1 cellular context compared by ENCODE assay signal in the genomic region with DNA sequence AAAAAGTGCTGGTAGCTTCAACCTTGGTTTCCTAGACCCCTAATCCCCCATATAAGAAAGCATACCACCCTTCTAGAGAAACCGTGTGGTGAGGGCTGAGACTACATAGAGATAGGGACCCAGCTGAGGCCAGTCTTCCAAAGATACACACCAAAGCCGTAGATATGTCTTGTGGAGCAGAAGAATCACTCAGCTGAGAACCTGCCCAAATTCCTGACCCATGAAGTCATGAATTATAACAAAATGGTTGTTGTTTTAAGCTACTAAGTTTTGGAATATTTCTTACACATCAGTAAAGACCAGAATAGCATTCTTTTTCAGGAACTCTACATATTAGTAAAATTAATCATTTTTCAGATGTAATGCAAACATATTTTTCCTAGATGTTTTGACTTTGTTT.
TF ChIP-seq lines count a peak whose summit lies in the region.

No MANE protein-coding gene starts in this region.

TF ChIP-seq in endothelial cell of umbilical vein, 7 proteins besides CTCF, POLR2A, EP300 and RAD21 (continued from another document):
- TF ChIP-seq JUN (IDR thresholded peaks at IDR 0.05; ENCODE audit: borderline replicate concordance, insufficient read depth, insufficient read length, low read depth) (peak; percentile 33), POLR2AphosphoS5 (IDR thresholded peaks at IDR 0.05; ENCODE audit: insufficient read depth, low read depth, low read length) (peak; percentile 24), EZH2 (IDR thresholded peaks at IDR 0.05; ENCODE audit: borderline replicate concordance, low read depth, low read length, severe bottlenecking) (no peak), MYC (IDR thresholded peaks at IDR 0.05; ENCODE audit: low read depth, low read length) (no peak), FOS (IDR thresholded peaks at IDR 0.05; ENCODE audit: borderline replicate concordance, insufficient read depth, low read length) (no peak), MAX (IDR thresholded peaks at IDR 0.05; ENCODE audit: insufficient read depth, insufficient read length) (no peak)
